In genomic region chr3:52049503-52049902, GRCh38 we compare ENCODE assay signal across 17 cellular contexts. TPM values are rescaled to one million over a fixed set of nuclear protein-coding genes. Genes with fewer than 3 reads are reported as not detected.
A peak's percentile ranks its signal among the peaks of the same experiment; 100 is the strongest.
DNase-seq lines count a peak whose midpoint lies in the region; ATAC-seq and TF ChIP-seq lines count a peak whose summit lies in the region.
"Had no signal": no experiment of that assay in that cellular context is flagged by ENCODE, and none has a peak within 500 bp of the region (broad histone marks: within the 10 kb centered on the region; RNA-seq: fewer than 3 reads in every experiment).

No MANE protein-coding gene starts in this region.

- no peaks in the 10 kb centered on the region for H3K9me3 ChIP-seq in WERI-Rb-1 (ENCODE audit: severe bottlenecking)
- H3K9me3 ChIP-seq: adrenal gland, uterus had no signal

- no peak overlapping the region for H3K4me3 Mint-ChIP-seq in activated T-cell treated with anti-CD3 and anti-CD28 coated beads, Interleukin-2, amount 50 U/mL, for 72 hours
- no peak overlapping the region for H3K4me3 Mint-ChIP-seq in stimulated activated naive CD8-positive, alpha-beta T cell treated with anti-CD3 and anti-CD28 coated beads, Interleukin-15, amount 100 ng/mL, for 72 hours
- H3K4me3 Mint-ChIP-seq in GM23338: no peak overlapping the region
- H3K4me3 Mint-ChIP-seq: nephron progenitor cell had no signal

- no peaks in the 10 kb centered on the region for H3K9me3 Mint-ChIP-seq in activated T-cell treated with anti-CD3 and anti-CD28 coated beads, Interleukin-2, amount 50 U/mL, for 72 hours
- no peaks in the 10 kb centered on the region for H3K9me3 Mint-ChIP-seq in stimulated activated naive CD8-positive, alpha-beta T cell treated with anti-CD3 and anti-CD28 coated beads, Interleukin-15, amount 100 ng/mL, for 72 hours
- no peaks in the 10 kb centered on the region for H3K9me3 Mint-ChIP-seq in GM23338
- H3K9me3 Mint-ChIP-seq: nephron progenitor cell had no signal

- peaks cover 11% of the 10 kb centered on the region for H3K4me1 ChIP-seq in GM23338 (ENCODE audit: insufficient read depth)

- no peaks in the 10 kb centered on the region for H4K20me1 ChIP-seq in GM23338 (replicated peaks; ENCODE audit: insufficient read depth)

- H3K36me3 ChIP-seq in WERI-Rb-1 (peaks cover 63% of the 10 kb centered on the region), GM23338 (ENCODE audit: insufficient read depth) (no peaks in the 10 kb centered on the region)
- H3K36me3 ChIP-seq: uterus had no signal

- no peak for ATAC-seq in activated T-cell treated with anti-CD3 and anti-CD28 coated beads, Interleukin-2, amount 50 U/mL, for 72 hours (replicated peaks in 1 of 2)
- no peak for ATAC-seq in stimulated activated naive CD8-positive, alpha-beta T cell treated with anti-CD3 and anti-CD28 coated beads, Interleukin-15, amount 100 ng/mL, for 72 hours
- ATAC-seq in GM21381 (IDR thresholded peaks at IDR 0.05; ENCODE audit: unreplicated experiment) (no peak), GM23338 (no peak), HG03521 (IDR thresholded peaks at IDR 0.05; ENCODE audit: unreplicated experiment) (no peak)

- H3K27ac Mint-ChIP-seq in activated T-cell treated with anti-CD3 and anti-CD28 coated beads, Interleukin-2, amount 50 U/mL, for 72 hours: peak overlapping the region; percentile 3
- peak overlapping the region; percentile 1 to 85 for H3K27ac Mint-ChIP-seq in stimulated activated naive CD8-positive, alpha-beta T cell treated with anti-CD3 and anti-CD28 coated beads, Interleukin-15, amount 100 ng/mL, for 72 hours
- H3K27ac Mint-ChIP-seq in GM23338: no peak overlapping the region
- H3K27ac Mint-ChIP-seq: nephron progenitor cell had no signal

- H3K27me3 ChIP-seq in WERI-Rb-1 (ENCODE audit: insufficient read depth, low read depth, severe bottlenecking) (no peaks in the 10 kb centered on the region), GM23338 (ENCODE audit: insufficient read depth) (no peaks in the 10 kb centered on the region)
- H3K27me3 ChIP-seq: adrenal gland, uterus had no signal

- H3K4me3 ChIP-seq in WERI-Rb-1 (ENCODE audit: low read depth, low read length) (no peak overlapping the region), GM23338 (no peak overlapping the region)
- H3K4me3 ChIP-seq: adrenal gland, uterus had no signal

- no peak overlapping the region for H2AFZ ChIP-seq in GM23338

- peaks cover 8% of the 10 kb centered on the region for H3K79me2 ChIP-seq in GM23338 (replicated peaks; ENCODE audit: insufficient read depth)

- H3K27ac ChIP-seq in WERI-Rb-1 (peak overlapping the region; percentile 45), epithelial cell of prostate (peak overlapping the region; percentile 100), GM23338 (ENCODE audit: low read depth) (no peak overlapping the region)
- H3K27ac ChIP-seq: uterus had no signal

- H3K9me2 ChIP-seq in GM23338 (ENCODE audit: insufficient read depth): no peaks in the 10 kb centered on the region

- no peak overlapping the region for H3K4me2 ChIP-seq in GM23338

- H3K27me3 Mint-ChIP-seq in activated T-cell treated with anti-CD3 and anti-CD28 coated beads, Interleukin-2, amount 50 U/mL, for 72 hours (ENCODE audit: low read depth): no peaks in the 10 kb centered on the region
- no peaks in the 10 kb centered on the region for H3K27me3 Mint-ChIP-seq in stimulated activated naive CD8-positive, alpha-beta T cell treated with anti-CD3 and anti-CD28 coated beads, Interleukin-15, amount 100 ng/mL, for 72 hours
- H3K27me3 Mint-ChIP-seq in GM23338 (ENCODE audit: insufficient read depth, low read depth, poor library complexity): peaks cover 20% of the 10 kb centered on the region

- peaks cover 41% of the 10 kb centered on the region for H3K4me1 Mint-ChIP-seq in activated T-cell treated with anti-CD3 and anti-CD28 coated beads, Interleukin-2, amount 50 U/mL, for 72 hours (ENCODE audit: low read depth)
- peaks cover 59% of the 10 kb centered on the region for H3K4me1 Mint-ChIP-seq in stimulated activated naive CD8-positive, alpha-beta T cell treated with anti-CD3 and anti-CD28 coated beads, Interleukin-15, amount 100 ng/mL, for 72 hours
- H3K4me1 Mint-ChIP-seq in GM23338: peaks cover 32% of the 10 kb centered on the region

- H3K36me3 Mint-ChIP-seq in activated T-cell treated with anti-CD3 and anti-CD28 coated beads, Interleukin-2, amount 50 U/mL, for 72 hours (ENCODE audit: insufficient read depth in 2 of 2): peaks cover 0 to 2% of the 10 kb centered on the region in 2 donors
- H3K36me3 Mint-ChIP-seq in GM23338 (ENCODE audit: low read depth): peaks cover 34% of the 10 kb centered on the region

- H3F3A ChIP-seq in GM23338 (replicated peaks; ENCODE audit: low read depth): 0 out of 2 replicates have a peak, but pooled peaks cover 2% of the 10 kb centered on the region

- DNase-seq in activated T-cell treated with anti-CD3 and anti-CD28 coated beads, Interleukin-2, amount 50 U/mL, for 72 hours: no peak
- DNase-seq in activated T-cell treated with anti-CD3 and anti-CD28 coated beads for 4 hours (no peak), WERI-Rb-1 (no peak), epithelial cell of prostate (ENCODE audit: low read depth, low spot score) (no peak), GM23338 (ENCODE audit: low spot score) (no peak)
- no peak for DNase-seq in stimulated activated naive CD8-positive, alpha-beta T cell treated with anti-CD3 and anti-CD28 coated beads, Interleukin-15, amount 100 ng/mL, for 72 hours
- DNase-seq: adrenal gland; GOT3; hypothalamus; NCI-H1092 treated with DMSO at 0.1 percent for 48 hours; NCI-H226; nephron progenitor cell; retina; stimulated activated CD4-positive, alpha-beta T cell treated with anti-CD3 and anti-CD28 coated beads, Interleukin-2, amount 100 ng/mL, for 48 hours; uterus had no signal

- TF ChIP-seq CTCF in WERI-Rb-1 (IDR thresholded peaks at IDR 0.05; ENCODE audit: low read depth, low read length) (no peak), GM23338 (conservative IDR thresholded peaks at IDR 0.05; ENCODE audit: low read depth in 2 of 2) (no peak)

TF ChIP-seq in GM23338, 12 proteins besides CTCF, POLR2A, EP300 and RAD21:
- TF ChIP-seq EZH2 (IDR thresholded peaks at IDR 0.05; ENCODE audit: low read depth, unreplicated experiment) (no peak), ETS1 (IDR thresholded peaks at IDR 0.05) (no peak), POLR2AphosphoS5 (IDR thresholded peaks at IDR 0.05; ENCODE audit: low read depth) (no peak), ZNF114 (CRISPR knock-in tag; IDR thresholded peaks at IDR 0.05) (no peak), CREB1 (CRISPR knock-in tag; IDR thresholded peaks at IDR 0.05; ENCODE audit: low read depth) (no peak), EZH2phosphoT487 (IDR thresholded peaks at IDR 0.05; ENCODE audit: unreplicated experiment) (no peak), ZNF331 (CRISPR knock-in tag; IDR thresholded peaks at IDR 0.05; ENCODE audit: low read depth) (no peak)
TF ChIP-seq in GM23338: peak in this region for 0.

RNA-seq across cellular contexts. Expression of gene DUSP7, which starts 6.9 kb away (rescaled TPM):
- 10 to 100 TPM; 12.8 to 15.7 TPM for total RNA-seq in activated T-cell treated with anti-CD3 and anti-CD28 coated beads, Interleukin-2, amount 50 U/mL, for 72 hours
- 14.7 and 15.8 TPM in 2 replicates for total RNA-seq in GM23338 (2014; rRNA removed; shearing (Covaris generic))
- polyA plus RNA-seq in GM23338 (2016; fragmentation: Nextera tagmentation; extraction: Ambion mirVana): 5.6 and 5.9 TPM in 2 replicates

RNA-seq across cellular contexts. Expression of gene RPL29, which starts 53.8 kb away (rescaled TPM):
- 1,000 to 10,000 TPM; 1,676 to 1,838 TPM for total RNA-seq in activated T-cell treated with anti-CD3 and anti-CD28 coated beads, Interleukin-2, amount 50 U/mL, for 72 hours
- total RNA-seq in GM23338 (2014; rRNA removed; shearing (Covaris generic)): 1,341 and 1,471 TPM in 2 replicates
- polyA plus RNA-seq in GM23338 (2016; fragmentation: Nextera tagmentation; extraction: Ambion mirVana): 1,864 and 1,983 TPM in 2 replicates
